Comparison of ENCODE assay signal across 20 cellular contexts in genomic region chr2:145220496-145220895, GRCh38.
DNase-seq lines count a peak whose midpoint lies in the region; ATAC-seq lines count a peak whose summit lies in the region.
"Had no signal": no experiment of that assay in that cellular context is flagged by ENCODE, and none has a peak within 500 bp of the region (broad histone marks: within the 10 kb centered on the region; RNA-seq: fewer than 3 reads in every experiment).

No MANE protein-coding gene starts in this region.

- DNase-seq in COLO668 (lab: John Stamatoyannopoulos, UW; ENCODE audit: unreplicated experiment) (peak; percentile 63), NCI-H1105 (lab: John Stamatoyannopoulos, UW) (peak; percentile 87), NCI-H2107 (lab: John Stamatoyannopoulos, UW) (peak; percentile 21), NCI-H774 (lab: John Stamatoyannopoulos, UW) (peak; percentile 52), GM19238 (ENCODE audit: insufficient read length, low spot score) (no peak), OCI-M2 (lab: John Stamatoyannopoulos, UW; ENCODE audit: unreplicated experiment) (no peak), GM23248 (no peak)
- DNase-seq in stimulated activated naive B cell treated with anti-CD40 and anti-IgM and Interleukin-4, amounts not matched to agents 10 μg/mL and 1 μg/mL and 100 μg/mL, for 72 hours: no peak
- DNase-seq: activated naive CD4-positive, alpha-beta T cell treated with anti-CD3 and anti-CD28 coated beads for 36 hours; amniotic stem cell; Caco-2; effector CD4-positive, alpha-beta T cell; NCI-H446 treated with DMSO at 0.1 percent for 48 hours; posterior cingulate gyrus; right lobe of liver; stimulated activated naive CD8-positive, alpha-beta T cell treated with anti-CD3 and anti-CD28 coated beads, Interleukin-15, Interleukin-2, amounts not matched to agents 100 U/mL and 50 U/mL, for 24 hours; T-helper 9 cell had no signal

- no peaks in the 10 kb centered on the region for H3K36me3 ChIP-seq in GM23248 (ENCODE audit: low read depth)
- H3K36me3 ChIP-seq: BLaER1, right lobe of liver, vagina had no signal

- H3K27ac ChIP-seq in GM23248: no peak overlapping the region
- H3K27ac ChIP-seq: BLaER1, right lobe of liver, vagina had no signal

- in situ Hi-C loops in GM23248 (cut with MboI): no loop called here

- no peak overlapping the region for H3K4me3 ChIP-seq in GM23248
- H3K4me3 ChIP-seq: BLaER1, right lobe of liver, vagina had no signal

- no peaks in the 10 kb centered on the region for H3K9me3 Mint-ChIP-seq in stimulated activated naive B cell treated with anti-CD40 and anti-IgM and Interleukin-4, amounts not matched to agents 10 μg/mL and 1 μg/mL and 100 μg/mL, for 72 hours
- H3K9me3 Mint-ChIP-seq: memory B cell had no signal

- no peaks in the 10 kb centered on the region for H3K9me3 ChIP-seq in GM23248 (ENCODE audit: low read depth)
- H3K9me3 ChIP-seq: BLaER1, Caco-2, right lobe of liver, vagina had no signal

- peaks cover 10 to 31% of the 10 kb centered on the region in 2 donors for H3K4me1 Mint-ChIP-seq in stimulated activated naive B cell treated with anti-CD40 and anti-IgM and Interleukin-4, amounts not matched to agents 10 μg/mL and 1 μg/mL and 100 μg/mL, for 72 hours

- H4K20me1 ChIP-seq in GM23248 (ENCODE audit: insufficient read depth): no peaks in the 10 kb centered on the region
- H4K20me1 ChIP-seq: BLaER1 had no signal

- no peak overlapping the region for H3K4me2 ChIP-seq in GM23248 (ENCODE audit: unreplicated experiment)
- H3K4me2 ChIP-seq: BLaER1 had no signal

- H3K4me3 Mint-ChIP-seq in stimulated activated naive B cell treated with anti-CD40 and anti-IgM and Interleukin-4, amounts not matched to agents 10 μg/mL and 1 μg/mL and 100 μg/mL, for 72 hours: no peak overlapping the region
- H3K4me3 Mint-ChIP-seq: activated naive CD4-positive, alpha-beta T cell treated with anti-CD3 and anti-CD28 coated beads for 36 hours; memory B cell had no signal

- no peak overlapping the region for H3K27ac Mint-ChIP-seq in stimulated activated naive B cell treated with anti-CD40 and anti-IgM and Interleukin-4, amounts not matched to agents 10 μg/mL and 1 μg/mL and 100 μg/mL, for 72 hours
- H3K27ac Mint-ChIP-seq: activated naive CD4-positive, alpha-beta T cell treated with anti-CD3 and anti-CD28 coated beads for 36 hours; memory B cell had no signal

- no peaks in the 10 kb centered on the region for H3K4me1 ChIP-seq in GM23248 (ENCODE audit: insufficient read depth)
- H3K4me1 ChIP-seq: BLaER1, Caco-2, right lobe of liver, vagina had no signal

- H3K9ac ChIP-seq in GM23248: no peak overlapping the region
- H3K9ac ChIP-seq: BLaER1 had no signal

- H2AFZ ChIP-seq in GM23248: no peak overlapping the region

- no peaks in the 10 kb centered on the region for H3K9me2 ChIP-seq in GM23248 (ENCODE audit: insufficient read depth)

- no peak for ATAC-seq in stimulated activated naive B cell treated with anti-CD40 and anti-IgM and Interleukin-4, amounts not matched to agents 10 μg/mL and 1 μg/mL and 100 μg/mL, for 72 hours (replicated peaks)
- ATAC-seq: right lobe of liver; stimulated activated naive CD8-positive, alpha-beta T cell treated with anti-CD3 and anti-CD28 coated beads, Interleukin-15, Interleukin-2, amounts not matched to agents 100 U/mL and 50 U/mL, for 24 hours had no signal

- no peaks in the 10 kb centered on the region for H3K27me3 Mint-ChIP-seq in stimulated activated naive B cell treated with anti-CD40 and anti-IgM and Interleukin-4, amounts not matched to agents 10 μg/mL and 1 μg/mL and 100 μg/mL, for 72 hours

- H3F3A ChIP-seq in GM23248 (ENCODE audit: insufficient read depth): no peaks in the 10 kb centered on the region

- H3K36me3 Mint-ChIP-seq in stimulated activated naive B cell treated with anti-CD40 and anti-IgM and Interleukin-4, amounts not matched to agents 10 μg/mL and 1 μg/mL and 100 μg/mL, for 72 hours: no peaks in the 10 kb centered on the region
- H3K36me3 Mint-ChIP-seq: memory B cell had no signal

- no peaks in the 10 kb centered on the region for H3K79me2 ChIP-seq in GM23248 (ENCODE audit: insufficient read depth)

- WGBS in GM23248 (ENCODE audit: low coverage in 1 of 2, low lambda C conversion rate in 2 of 2, missing lambda C conversion rate in 2 of 2), 2 experiments: 54 to 63% methylated on average over 1 of the region's 1 CpG

- no peaks in the 10 kb centered on the region for H3K27me3 ChIP-seq in GM23248 (replicated peaks; ENCODE audit: insufficient read depth)
- H3K27me3 ChIP-seq: BLaER1, right lobe of liver, vagina had no signal

Comparison
In these comparisons a context has a peak if more than half of its experiments do, and no peak if none do; other contexts are left out.
1. DNase-seq: peak in COLO668 (single experiment), NCI-H1105 (single experiment), NCI-H2107 (single experiment) and NCI-H774 (single experiment); none in GM19238 (single experiment), OCI-M2 (single experiment), stimulated activated naive B cell treated with anti-CD40 and anti-IgM and Interleukin-4, amounts not matched to agents 10 μg/mL and 1 μg/mL and 100 μg/mL, for 72 hours (single experiment) and GM23248 (single experiment).